In the genomic region with DNA sequence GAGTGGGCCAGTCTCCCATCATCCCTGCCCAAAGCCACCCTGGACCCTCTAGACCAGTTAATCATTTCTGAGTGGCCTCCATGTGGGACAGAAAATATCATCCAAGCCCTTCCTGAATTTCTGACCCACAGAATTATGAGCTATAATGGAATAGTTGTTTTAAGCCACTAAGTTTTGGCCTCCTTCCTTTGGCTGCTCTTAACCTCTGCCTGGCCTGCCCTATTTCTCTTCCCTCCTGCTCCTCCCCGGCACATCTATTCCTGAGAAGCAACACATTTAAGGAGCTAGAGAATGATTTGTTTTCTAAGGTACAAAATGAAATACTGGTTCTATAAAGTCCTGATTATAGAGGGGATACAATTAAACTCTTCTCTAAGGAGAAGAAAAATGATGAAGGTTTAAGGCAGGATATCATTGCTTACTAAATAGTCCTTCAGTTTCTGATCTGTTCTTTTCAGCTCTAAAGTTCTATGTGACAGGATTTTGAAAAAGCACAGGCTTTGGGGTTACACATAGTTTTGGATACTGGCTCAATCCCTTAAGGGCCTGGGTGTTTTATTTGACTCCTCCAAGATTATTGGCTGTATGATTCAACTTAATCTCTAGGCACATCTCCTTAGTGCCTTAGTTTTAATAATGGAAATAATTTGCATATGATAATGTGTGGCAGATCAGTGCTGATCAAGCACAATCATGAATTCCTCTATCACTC, we compare ENCODE assay signal across 23 cellular contexts.
"Had no signal": no experiment of that assay in that cellular context is flagged by ENCODE, and none has a peak within 500 bp of the region (broad histone marks: within the 10 kb centered on the region; RNA-seq: fewer than 3 reads in every experiment).

No MANE protein-coding gene starts in this region.

- H3K4me3 Mint-ChIP-seq: activated CD8-positive, alpha-beta T cell treated with anti-CD3 and anti-CD28 coated beads, Interleukin-2, amount 10 ng/mL, durations not matched to agents 7 days and 5 days; activated naive CD8-positive, alpha-beta T cell; activated T-helper 17 cell treated with anti-CD3 and anti-CD28 coated beads, Interleukin-2, amount 50 U/mL, for 72 hours; central memory CD8-positive, alpha-beta T cell; neural progenitor cell; stimulated activated naive B cell treated with anti-CD40 and anti-IgM and Interleukin-4, amounts not matched to agents 10 μg/mL and 1 μg/mL and 100 μg/mL, for 72 hours had no signal

- ATAC-seq: activated CD8-positive, alpha-beta T cell treated with anti-CD3 and anti-CD28 coated beads, Interleukin-2, amount 10 ng/mL, durations not matched to agents 7 days and 5 days; activated T-helper 17 cell treated with anti-CD3 and anti-CD28 coated beads, Interleukin-2, amount 50 U/mL, for 72 hours; left colon; mucosa of descending colon; stimulated activated naive B cell treated with anti-CD40 and anti-IgM and Interleukin-4, amounts not matched to agents 10 μg/mL and 1 μg/mL and 100 μg/mL, for 72 hours had no signal

- H3K4me2 ChIP-seq: neural progenitor cell had no signal

- DNase-seq: activated CD4-positive, alpha-beta T cell treated with anti-CD3 and anti-CD28 coated beads, Interleukin-2, amount 50 U/mL, for 1 hour; activated CD4-positive, CD25-positive, alpha-beta regulatory T cell treated with anti-CD3 and anti-CD28 coated beads, Interleukin-2, amount 50 U/mL, for 72 hours; activated CD8-positive, alpha-beta T cell treated with anti-CD3 and anti-CD28 coated beads, Interleukin-2, amount 10 ng/mL, durations not matched to agents 7 days and 5 days; activated naive CD4-positive, alpha-beta T cell; activated T-cell treated with anti-CD3 and anti-CD28 coated beads, Interleukin-2, amount 50 U/mL, for 1 hour; foreskin fibroblast; left colon; lower lobe of right lung; mesendoderm; mucosa of descending colon; posterior cingulate gyrus; retina; stimulated activated CD4-positive, alpha-beta T cell treated with anti-CD3 and anti-CD28 coated beads, Interleukin-1b, Interleukin-23, amount 100 ng/mL, for 48 hours; stimulated activated naive B cell treated with anti-CD40 and anti-IgM and Interleukin-4, amounts not matched to agents 10 μg/mL and 1 μg/mL and 100 μg/mL, for 72 hours; T-helper 1 cell; WERI-Rb-1 had no signal

- H2AFZ ChIP-seq: neural progenitor cell had no signal

- H3K9ac ChIP-seq: neural progenitor cell had no signal

- H3K36me3 ChIP-seq: lower lobe of right lung, neural progenitor cell, SJSA1, tibial nerve, WERI-Rb-1 had no signal

- H3K4me1 ChIP-seq: lower lobe of right lung, neural progenitor cell, SJSA1 had no signal

- H3K36me3 Mint-ChIP-seq: stimulated activated naive B cell treated with anti-CD40 and anti-IgM and Interleukin-4, amounts not matched to agents 10 μg/mL and 1 μg/mL and 100 μg/mL, for 72 hours had no signal

- H3K27ac Mint-ChIP-seq: activated CD8-positive, alpha-beta T cell treated with anti-CD3 and anti-CD28 coated beads, Interleukin-2, amount 10 ng/mL, durations not matched to agents 7 days and 5 days; activated naive CD8-positive, alpha-beta T cell; activated T-helper 17 cell treated with anti-CD3 and anti-CD28 coated beads, Interleukin-2, amount 50 U/mL, for 72 hours; neural progenitor cell; stimulated activated naive B cell treated with anti-CD40 and anti-IgM and Interleukin-4, amounts not matched to agents 10 μg/mL and 1 μg/mL and 100 μg/mL, for 72 hours had no signal

- H3K27me3 Mint-ChIP-seq: activated naive CD8-positive, alpha-beta T cell; stimulated activated naive B cell treated with anti-CD40 and anti-IgM and Interleukin-4, amounts not matched to agents 10 μg/mL and 1 μg/mL and 100 μg/mL, for 72 hours had no signal

- H3K27me3 ChIP-seq: neural progenitor cell, SJSA1, tibial nerve had no signal

- H3K4me3 ChIP-seq: lower lobe of right lung, mucosa of descending colon, neural progenitor cell, SJSA1, tibial nerve had no signal

- H3K4me1 Mint-ChIP-seq: activated T-helper 17 cell treated with anti-CD3 and anti-CD28 coated beads, Interleukin-2, amount 50 U/mL, for 72 hours; central memory CD8-positive, alpha-beta T cell; stimulated activated naive B cell treated with anti-CD40 and anti-IgM and Interleukin-4, amounts not matched to agents 10 μg/mL and 1 μg/mL and 100 μg/mL, for 72 hours had no signal

- H3K9me3 ChIP-seq: lower lobe of right lung, mucosa of descending colon, SJSA1 had no signal

- H3K27ac ChIP-seq: epithelial cell of prostate, lower lobe of right lung, neural progenitor cell, SJSA1, WERI-Rb-1 had no signal
